18 cellular contexts compared by ENCODE assay signal in genomic region chr3:126668450-126669401, GRCh38. TPM values are rescaled to one million over a fixed set of nuclear protein-coding genes. Genes with fewer than 3 reads are reported as not detected.
DNase-seq lines count a peak whose midpoint lies in the region; ATAC-seq and TF ChIP-seq lines count a peak whose summit lies in the region.
"Had no signal": no experiment of that assay in that cellular context is flagged by ENCODE, and none has a peak within 500 bp of the region (broad histone marks: within the 10 kb centered on the region; RNA-seq: fewer than 3 reads in every experiment).

No MANE protein-coding gene starts in this region.

- BruUV-seq in Calu3 (replicated peaks; lab: Mats Ljungman, UMichigan) (no TSS peak), Panc1 (replicated peaks; lab: Mats Ljungman, UMichigan) (no TSS peak)

- peaks cover 46% of the 10 kb centered on the region for H3K27me3 Mint-ChIP-seq in Calu3 (ENCODE audit: unreplicated experiment)
- peaks cover 3% of the 10 kb centered on the region for H3K27me3 Mint-ChIP-seq in activated CD8-positive, alpha-beta T cell treated with anti-CD3 and anti-CD28 coated beads, Interleukin-2, amount 10 ng/mL, durations not matched to agents 7 days and 5 days (ENCODE audit: low read depth)
- H3K27me3 Mint-ChIP-seq: IgD-negative memory B cell had no signal

- DNase-seq in Calu3 (peak; percentile 0), Panc1 (ENCODE audit: low read depth, low spot score) (no peak), mesenteric fat pad (ENCODE audit: low spot score) (peak; percentile 84), vagina (ENCODE audit: extremely low spot score in 2 of 2) (peak; percentile 77 to 79)
- no peak for DNase-seq in activated CD8-positive, alpha-beta T cell treated with anti-CD3 and anti-CD28 coated beads, Interleukin-2, amount 10 ng/mL, durations not matched to agents 7 days and 5 days
- DNase-seq: 8988T; CD8-positive, alpha-beta T cell; DMS 273 treated with DMSO at 0.1 percent for 48 hours; DMS53; DND-41; EL had no signal

- H3K36me3 ChIP-seq in Panc1 (ENCODE audit: control insufficient read depth, insufficient read depth, low read length) (no peaks in the 10 kb centered on the region), vagina (no peaks in the 10 kb centered on the region)
- H3K36me3 ChIP-seq: BLaER1, HAP-1 had no signal

- H3K4me1 ChIP-seq in Panc1 (ENCODE audit: control insufficient read depth, insufficient read depth, low read length) (no peaks in the 10 kb centered on the region), vagina (no peaks in the 10 kb centered on the region)
- H3K4me1 ChIP-seq: HAP-1 had no signal

- no peak overlapping the region for H3K27ac Mint-ChIP-seq in Calu3 (ENCODE audit: unreplicated experiment)
- no peak overlapping the region for H3K27ac Mint-ChIP-seq in activated CD8-positive, alpha-beta T cell treated with anti-CD3 and anti-CD28 coated beads, Interleukin-2, amount 10 ng/mL, durations not matched to agents 7 days and 5 days
- H3K27ac Mint-ChIP-seq: CD8-positive, alpha-beta T cell had no signal

- intact Hi-C loops in Calu3 (cut with micrococcal nuclease; ENCODE audit: unreplicated experiment) (no loop called here), Panc1 (cut with micrococcal nuclease; ENCODE audit: unreplicated experiment) (loop anchor here (10.0 kb wide), 1 partner anchor 144 kb away; the partner anchor contains the start of gene CHST13), vagina (cut with DNase I) (no loop called here)

- no peak for TF ChIP-seq POLR2A in vagina (IDR thresholded peaks at IDR 0.05)

- no peak overlapping the region for H3K4me3 Mint-ChIP-seq in Calu3 (ENCODE audit: low read depth, unreplicated experiment)
- no peak overlapping the region for H3K4me3 Mint-ChIP-seq in activated CD8-positive, alpha-beta T cell treated with anti-CD3 and anti-CD28 coated beads, Interleukin-2, amount 10 ng/mL, durations not matched to agents 7 days and 5 days
- H3K4me3 Mint-ChIP-seq: CD14-positive monocyte; CD8-positive, alpha-beta T cell had no signal

- in situ Hi-C loops in Panc1 (cut with HindIII; ENCODE audit: low pct_unique_long_range_greater_than_20kb, low sequenced_read_pairs), result no loop called here

- H3K36me3 Mint-ChIP-seq in Calu3 (ENCODE audit: insufficient read depth, unreplicated experiment), result no peaks in the 10 kb centered on the region
- H3K36me3 Mint-ChIP-seq in activated CD8-positive, alpha-beta T cell treated with anti-CD3 and anti-CD28 coated beads, Interleukin-2, amount 10 ng/mL, durations not matched to agents 7 days and 5 days (ENCODE audit: low read depth), result peaks cover 5% of the 10 kb centered on the region
- H3K36me3 Mint-ChIP-seq: CD14-positive monocyte; CD8-positive, alpha-beta T cell; IgD-negative memory B cell had no signal

- H3K27ac ChIP-seq in Panc1 (ENCODE audit: low read length), result no peak overlapping the region
- H3K27ac ChIP-seq in vagina, result no peak overlapping the region
- H3K27ac ChIP-seq: BLaER1 had no signal

- H3K9me3 ChIP-seq in Panc1 (ENCODE audit: control insufficient read depth, insufficient read depth, low read depth, low read length) (peaks cover 2% of the 10 kb centered on the region; the same call in 1 of the 2 replicates), vagina (no peaks in the 10 kb centered on the region)
- H3K9me3 ChIP-seq: HAP-1 had no signal

- H3K27me3 ChIP-seq in Panc1 (ENCODE audit: control insufficient read depth, insufficient read depth, low read length) (0 out of 2 replicates have a peak, but pooled peaks cover 5% of the 10 kb centered on the region), vagina (no peaks in the 10 kb centered on the region)
- H3K27me3 ChIP-seq: BLaER1 had no signal

- H3K4me3 ChIP-seq in Panc1 (ENCODE audit: low read depth in 2 of 2, low read length in 2 of 2) (no peak overlapping the region), vagina (no peak overlapping the region)
- H3K4me3 ChIP-seq: BLaER1, HAP-1 had no signal

- CTCF ChIA-PET in Calu3 (lab: Charles Lee), result interaction anchor here (0.7 to 1.0 kb wide), 5 partner anchors 9 to 579 kb away, joined by 3 to 5 read pairs (median 4); partner anchors contain the start of gene CHST13
- CTCF ChIA-PET in Panc1 (lab: Charles Lee), result interaction anchor here (1.0 kb wide), 1 partner anchor 11 kb away, joined by 9 read pairs; no protein-coding TSS in a partner anchor
- CTCF ChIA-PET in activated CD8-positive, alpha-beta T cell treated with anti-CD3 and anti-CD28 coated beads, Interleukin-2, amount 10 ng/mL, durations not matched to agents 7 days and 5 days (lab: Charles Lee), result interaction anchor here (0.9 kb wide), 1 partner anchor 10 kb away, joined by 5 read pairs; no protein-coding TSS in a partner anchor

- H3K4me1 Mint-ChIP-seq in Calu3 (ENCODE audit: low read depth, unreplicated experiment), result no peaks in the 10 kb centered on the region
- peaks cover 18% of the 10 kb centered on the region for H3K4me1 Mint-ChIP-seq in activated CD8-positive, alpha-beta T cell treated with anti-CD3 and anti-CD28 coated beads, Interleukin-2, amount 10 ng/mL, durations not matched to agents 7 days and 5 days (ENCODE audit: low read depth)

- POLR2A ChIA-PET in Panc1 (lab: Charles Lee), result no interaction called here
- POLR2A ChIA-PET in activated CD8-positive, alpha-beta T cell treated with anti-CD3 and anti-CD28 coated beads, Interleukin-2, amount 10 ng/mL, durations not matched to agents 7 days and 5 days (lab: Charles Lee), result no interaction called here

- no peaks in the 10 kb centered on the region for H3K9me3 Mint-ChIP-seq in Calu3 (ENCODE audit: low read depth, unreplicated experiment)
- peaks cover 19% of the 10 kb centered on the region for H3K9me3 Mint-ChIP-seq in activated CD8-positive, alpha-beta T cell treated with anti-CD3 and anti-CD28 coated beads, Interleukin-2, amount 10 ng/mL, durations not matched to agents 7 days and 5 days (ENCODE audit: insufficient read depth)

- 0 out of 2 replicates have a peak, but pooled peaks have one; percentile 18 for ATAC-seq in Panc1
- no peak for ATAC-seq in activated CD8-positive, alpha-beta T cell treated with anti-CD3 and anti-CD28 coated beads, Interleukin-2, amount 10 ng/mL, durations not matched to agents 7 days and 5 days
- no peak for ATAC-seq in GM21447 (IDR thresholded peaks at IDR 0.05; ENCODE audit: unreplicated experiment)
- ATAC-seq in GM21390 (IDR thresholded peaks at IDR 0.05; ENCODE audit: unreplicated experiment), result no peak
- ATAC-seq: CD8-positive, alpha-beta T cell; HepG2 had no signal

- no peak for TF ChIP-seq CTCF in Calu3 (IDR thresholded peaks at IDR 0.05; ENCODE audit: unreplicated experiment)
- no peak for TF ChIP-seq CTCF in Panc1 (IDR thresholded peaks at IDR 0.05)
- no peak for TF ChIP-seq CTCF in vagina (IDR thresholded peaks at IDR 0.05)

RNA-seq across cellular contexts. Expression of gene TXNRD3, which starts 13.8 kb away (rescaled TPM):
- total RNA-seq in Calu3 (2022), result 15.7 and 17.0 TPM in 2 replicates
- total RNA-seq in Panc1 (2021; ENCODE audit: unreplicated experiment), result 17.2 TPM
- 15.6 TPM for polyA plus RNA-seq in Panc1 (2012; ENCODE audit: insufficient read length)
- total RNA-seq in mesenteric fat pad, result 12.2 TPM
- total RNA-seq in vagina, result 7.1 TPM
- total RNA-seq in activated CD8-positive, alpha-beta T cell treated with anti-CD3 and anti-CD28 coated beads, Interleukin-2, amount 10 ng/mL, durations not matched to agents 7 days and 5 days, result 1 to 10 TPM; 1.0 to 1.3 TPM

RNA-seq across cellular contexts. Expression of gene CHCHD6, which starts 35.3 kb away (rescaled TPM):
- total RNA-seq in Calu3 (2022) (38.9 and 45.9 TPM in 2 replicates), Panc1 (2021; ENCODE audit: unreplicated experiment) (31.5 TPM), mesenteric fat pad (10.9 TPM), vagina (12.8 TPM)
- 47.2 TPM for polyA plus RNA-seq in Panc1 (2012; ENCODE audit: insufficient read length)
- 1 to 10 TPM; 5.1 to 6.2 TPM for total RNA-seq in activated CD8-positive, alpha-beta T cell treated with anti-CD3 and anti-CD28 coated beads, Interleukin-2, amount 10 ng/mL, durations not matched to agents 7 days and 5 days

Comparison
In these comparisons a context has a peak if more than half of its experiments do, and no peak if none do; other contexts are left out.
1. DNase-seq: peak in Calu3 (single experiment), mesenteric fat pad (single experiment) and vagina (2 of 2); none in Panc1 (single experiment) and activated CD8-positive, alpha-beta T cell treated with anti-CD3 and anti-CD28 coated beads, Interleukin-2, amount 10 ng/mL, durations not matched to agents 7 days and 5 days (single experiment).